In the genomic region with DNA sequence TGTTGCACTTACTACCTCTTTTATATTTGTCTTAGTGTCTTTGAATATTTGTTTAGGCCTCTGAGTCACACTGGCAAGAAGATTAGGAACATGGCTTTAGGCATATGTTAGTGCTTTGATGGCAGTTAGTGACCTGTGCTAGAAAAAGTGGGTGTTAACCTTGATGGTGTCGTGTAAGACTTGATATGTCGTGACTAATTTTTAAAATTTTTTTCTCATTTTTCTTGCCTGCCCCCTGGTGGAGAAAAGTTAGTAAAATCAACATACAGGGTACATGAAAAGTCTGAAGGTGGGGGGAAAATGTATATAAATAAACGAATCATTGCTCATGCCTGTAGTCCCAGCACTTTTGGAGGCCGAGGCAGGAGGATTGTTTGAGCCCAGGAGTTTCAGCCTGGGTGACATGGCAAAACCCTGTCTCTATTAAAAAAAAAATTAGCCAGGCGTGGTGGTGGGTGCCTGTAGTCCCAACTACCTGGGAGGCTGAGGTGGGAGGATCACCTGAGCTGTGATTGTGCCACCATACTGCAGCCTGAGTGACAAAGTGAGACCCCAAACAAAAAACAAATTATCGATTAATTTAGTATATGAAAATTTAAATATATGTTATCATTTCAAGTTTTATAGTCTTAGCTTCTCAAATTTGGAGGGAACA, we compare ENCODE assay signal across 8 cellular contexts. TPM values are rescaled to one million over a fixed set of nuclear protein-coding genes. Genes with fewer than 3 reads are reported as not detected.
DNase-seq lines count a peak whose midpoint lies in the region; ATAC-seq, FAIRE-seq and TF ChIP-seq lines count a peak whose summit lies in the region.

No MANE protein-coding gene starts in this region.

- peak; percentile 73 for TF ChIP-seq CTCF in CD4-positive, alpha-beta T cell (IDR thresholded peaks at IDR 0.05)
- TF ChIP-seq CTCF in OCI-LY3 (IDR thresholded peaks at IDR 0.05; ENCODE audit: low read depth, low read length) (peak; percentile 61), brain (conservative IDR thresholded peaks at IDR 0.05) (peak; percentile 56 to 74), right lobe of liver (IDR thresholded peaks at IDR 0.05) (peak; percentile 38 to 56 (median 46))

- peak in 1 of 10 experiments; percentile 1 for DNase-seq in CD4-positive, alpha-beta T cell
- DNase-seq in GM18507 (ENCODE audit: extremely low spot score, insufficient read length, low read depth) = peak; percentile 0
- DNase-seq in right lobe of liver = no peak
- DNase-seq in middle frontal gyrus (ENCODE audit: extremely low spot score, low spot score) = no peak

- H3K4me3 ChIP-seq in OCI-LY3 (ENCODE audit: low read length) (no peak overlapping the region), right lobe of liver (no peak overlapping the region)

- no peaks in the 10 kb centered on the region for H4K20me1 ChIP-seq in OCI-LY3 (ENCODE audit: insufficient read depth, low read length)

- H3K9me3 Mint-ChIP-seq in CD4-positive, alpha-beta T cell = no peaks in the 10 kb centered on the region
- no peaks in the 10 kb centered on the region for H3K9me3 Mint-ChIP-seq in brain

- H3K27ac Mint-ChIP-seq in CD4-positive, alpha-beta T cell = no peak overlapping the region
- H3K27ac Mint-ChIP-seq in brain = no peak overlapping the region

- no peak overlapping the region for H3K27ac ChIP-seq in CD4-positive, alpha-beta T cell (ENCODE audit: low read depth, low read length)
- H3K27ac ChIP-seq in OCI-LY3 (ENCODE audit: low read length) = no peak overlapping the region
- no peak overlapping the region for H3K27ac ChIP-seq in right lobe of liver

- peak; percentile 63 for ATAC-seq in CD4-positive, alpha-beta T cell (ENCODE audit: poor library complexity)
- ATAC-seq in right lobe of liver = peak in 3 of 4 donors; percentile 28 to 91 (median 78)
- no peak for ATAC-seq in HG02571 (IDR thresholded peaks at IDR 0.05; ENCODE audit: unreplicated experiment)
- ATAC-seq in HG03159 (IDR thresholded peaks at IDR 0.05; ENCODE audit: unreplicated experiment) = no peak

- H3K9me3 ChIP-seq in CD4-positive, alpha-beta T cell (ENCODE audit: control insufficient read depth, low read length) = no peaks in the 10 kb centered on the region
- H3K9me3 ChIP-seq in OCI-LY3 (ENCODE audit: insufficient read depth, low read length) (no peaks in the 10 kb centered on the region), right lobe of liver (no peaks in the 10 kb centered on the region)

- no peak for TF ChIP-seq POLR2A in right lobe of liver (IDR thresholded peaks at IDR 0.05)

- peak; percentile 67 for FAIRE-seq in GM18507 (lab: Jason Lieb, UNC)

- peaks cover 64% of the 10 kb centered on the region for H3K36me3 Mint-ChIP-seq in CD4-positive, alpha-beta T cell (ENCODE audit: low read depth)
- peaks cover 27% of the 10 kb centered on the region for H3K36me3 Mint-ChIP-seq in brain

- H3K4me1 Mint-ChIP-seq in CD4-positive, alpha-beta T cell (ENCODE audit: low read depth) = peaks cover 17% of the 10 kb centered on the region
- peaks cover 5% of the 10 kb centered on the region for H3K4me1 Mint-ChIP-seq in brain

- H3K4me1 ChIP-seq in OCI-LY3 (ENCODE audit: low read length) = no peaks in the 10 kb centered on the region
- H3K4me1 ChIP-seq in right lobe of liver = peaks cover 0 to 8% (median 4%) of the 10 kb centered on the region in 4 donors

- H3K36me3 ChIP-seq in OCI-LY3 (replicated peaks; ENCODE audit: low read depth, low read length) = no peaks in the 10 kb centered on the region
- peaks cover 0 to 28% (median 8%) of the 10 kb centered on the region in 4 donors for H3K36me3 ChIP-seq in right lobe of liver

- no peaks in the 10 kb centered on the region for H3K27me3 ChIP-seq in CD4-positive, alpha-beta T cell (ENCODE audit: control insufficient read depth, insufficient read depth, low read length)
- H3K27me3 ChIP-seq in OCI-LY3 (ENCODE audit: low read depth, low read length) (no peaks in the 10 kb centered on the region), right lobe of liver (no peaks in the 10 kb centered on the region)

- H2AFZ ChIP-seq in OCI-LY3 (ENCODE audit: low read depth, low read length) = no peak overlapping the region

- CTCF ChIA-PET in CD4-positive, alpha-beta T cell (lab: Charles Lee) = interaction anchor here (1.2 kb wide), 1 partner anchor 588 kb away, joined by 3 read pairs; no protein-coding TSS in a partner anchor

- 54% methylated on average over 6 of the region's 6 CpGs for WGBS in right lobe of liver (ENCODE audit: insufficient coverage, low coverage, low lambda C conversion rate, missing lambda C conversion rate)

- no peaks in the 10 kb centered on the region for H3K27me3 Mint-ChIP-seq in CD4-positive, alpha-beta T cell
- no peaks in the 10 kb centered on the region for H3K27me3 Mint-ChIP-seq in brain

- no peak overlapping the region for H3K9ac ChIP-seq in OCI-LY3 (ENCODE audit: low read length)

- intact Hi-C loops in CD4-positive, alpha-beta T cell (cut with DNase I, micrococcal nuclease) = loop anchor here (2.0 to 5.0 kb wide), 4 partner anchors 37 to 588 kb away; no protein-coding TSS in a partner anchor
- intact Hi-C loops in right lobe of liver (cut with DNase I) = no loop called here

- no peak overlapping the region for H3K4me3 Mint-ChIP-seq in CD4-positive, alpha-beta T cell
- H3K4me3 Mint-ChIP-seq in brain = no peak overlapping the region

- no peak overlapping the region for H3K4me2 ChIP-seq in OCI-LY3 (ENCODE audit: low read length)

- POLR2A ChIA-PET in CD4-positive, alpha-beta T cell (lab: Charles Lee) = no interaction called here

- H3K79me2 ChIP-seq in OCI-LY3 (ENCODE audit: low read length) = no peaks in the 10 kb centered on the region

RNA-seq across cellular contexts. Expression of a gene that starts 44.6 kb away (rescaled TPM):
- 100 to 1,000 TPM; 115 TPM for total RNA-seq in CD4-positive, alpha-beta T cell
- 51.2 TPM for polyA plus RNA-seq in brain (ENCODE audit: insufficient read depth, low read depth, low replicate concordance)
- 10 to 100 TPM; 39.2 to 63.8 (median 47.4) TPM for total RNA-seq in right lobe of liver

Comparison
In these comparisons a context has a peak if more than half of its experiments do, and no peak if none do; other contexts are left out.
1. ATAC-seq: peak in CD4-positive, alpha-beta T cell (single experiment) and right lobe of liver (3 of 4); none in HG02571 (single experiment) and HG03159 (single experiment).
2. intact Hi-C loops: an anchor here in CD4-positive, alpha-beta T cell (2.0 to 5.0 kb wide); none called in right lobe of liver.
3. Peak in every context shown above with its lines, with median percentiles within 50 percentile points of each other: CTCF ChIP-seq.